Comparison of ENCODE assay signal across 1 cellular context in genomic region chr2:45651415-45652089, GRCh38.
TF ChIP-seq lines count a peak whose summit lies in the region.

PRKCE (plus strand) TSS chr2:45651675.

TF ChIP-seq in HCT116, 20 proteins besides CTCF, POLR2A, EP300 and RAD21 (continued from another document):
- TF ChIP-seq, protein P1, sequence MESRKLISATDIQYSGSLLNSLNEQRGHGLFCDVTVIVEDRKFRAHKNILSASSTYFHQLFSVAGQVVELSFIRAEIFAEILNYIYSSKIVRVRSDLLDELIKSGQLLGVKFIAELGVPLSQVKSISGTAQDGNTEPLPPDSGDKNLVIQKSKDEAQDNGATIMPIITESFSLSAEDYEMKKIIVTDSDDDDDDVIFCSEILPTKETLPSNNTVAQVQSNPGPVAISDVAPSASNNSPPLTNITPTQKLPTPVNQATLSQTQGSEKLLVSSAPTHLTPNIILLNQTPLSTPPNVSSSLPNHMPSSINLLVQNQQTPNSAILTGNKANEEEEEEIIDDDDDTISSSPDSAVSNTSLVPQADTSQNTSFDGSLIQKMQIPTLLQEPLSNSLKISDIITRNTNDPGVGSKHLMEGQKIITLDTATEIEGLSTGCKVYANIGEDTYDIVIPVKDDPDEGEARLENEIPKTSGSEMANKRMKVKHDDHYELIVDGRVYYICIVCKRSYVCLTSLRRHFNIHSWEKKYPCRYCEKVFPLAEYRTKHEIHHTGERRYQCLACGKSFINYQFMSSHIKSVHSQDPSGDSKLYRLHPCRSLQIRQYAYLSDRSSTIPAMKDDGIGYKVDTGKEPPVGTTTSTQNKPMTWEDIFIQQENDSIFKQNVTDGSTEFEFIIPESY (IDR thresholded peaks at IDR 0.05; ENCODE audit: extremely low read depth, insufficient replicate concordance, low read length) = no peak
- TF ChIP-seq JUND (IDR thresholded peaks at IDR 0.05) (no peak), TCF7L2 (IDR thresholded peaks at IDR 0.05; ENCODE audit: borderline replicate concordance, extremely low read depth, insufficient read depth, insufficient read length) (no peak)
TF ChIP-seq in HCT116: peak in this region for 0.
